In the genomic region with DNA sequence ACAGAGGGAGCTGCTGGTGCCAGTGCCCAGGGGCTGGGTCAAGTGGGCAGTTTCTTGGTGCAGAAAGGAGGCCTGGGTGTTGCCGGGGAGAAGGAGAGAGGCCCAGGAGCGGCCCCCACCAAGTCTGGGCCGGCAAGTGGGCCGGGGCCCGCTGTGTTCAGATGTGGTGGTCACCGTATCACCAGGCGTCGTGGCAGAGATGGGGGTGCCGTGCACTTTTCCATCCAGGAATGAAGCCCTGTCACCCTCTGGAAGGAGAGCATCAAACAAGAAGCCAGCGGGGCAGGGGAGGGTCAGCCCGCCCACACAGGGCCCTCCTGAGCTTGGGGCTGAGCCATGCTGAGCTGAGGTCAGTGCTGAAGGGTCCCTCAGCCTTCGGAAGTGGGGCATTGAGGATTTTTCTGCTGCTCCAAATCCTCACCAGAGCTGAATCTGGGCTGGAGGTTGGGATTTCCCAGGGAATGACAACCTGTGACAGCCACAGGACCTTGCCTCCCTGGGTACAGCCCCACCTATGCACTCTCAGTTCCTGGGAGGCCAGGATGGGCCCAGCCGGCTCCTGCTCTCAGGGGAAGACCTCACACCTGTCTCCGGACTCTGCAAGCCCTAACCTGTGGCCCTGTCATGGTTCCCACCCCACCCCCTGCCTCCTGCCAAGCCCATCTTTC, we compare ENCODE assay signal across 1 cellular context.
TF ChIP-seq lines count a peak whose summit lies in the region.

No MANE protein-coding gene starts in this region.

TF ChIP-seq in SK-N-SH, 30 proteins besides CTCF, POLR2A, EP300 and RAD21 (continued from another document):
- TF ChIP-seq EZH2phosphoT487 (IDR thresholded peaks at IDR 0.05; ENCODE audit: borderline replicate concordance, low read depth) (no peak), RFX5 (IDR thresholded peaks at IDR 0.05; ENCODE audit: low read length) (no peak), FOSL2 (IDR thresholded peaks at IDR 0.05; ENCODE audit: borderline replicate concordance, low read depth) (no peak), USF2 (IDR thresholded peaks at IDR 0.05; ENCODE audit: borderline replicate concordance, low read depth, low read length) (no peak), PBX3 (IDR thresholded peaks at IDR 0.05) (no peak), FOXM1 (IDR thresholded peaks at IDR 0.05; ENCODE audit: low read depth) (no peak), TAF1 (IDR thresholded peaks at IDR 0.05; ENCODE audit: borderline replicate concordance, low read depth, low read length) (no peak)
